23 cellular contexts compared by ENCODE assay signal in the genomic region with DNA sequence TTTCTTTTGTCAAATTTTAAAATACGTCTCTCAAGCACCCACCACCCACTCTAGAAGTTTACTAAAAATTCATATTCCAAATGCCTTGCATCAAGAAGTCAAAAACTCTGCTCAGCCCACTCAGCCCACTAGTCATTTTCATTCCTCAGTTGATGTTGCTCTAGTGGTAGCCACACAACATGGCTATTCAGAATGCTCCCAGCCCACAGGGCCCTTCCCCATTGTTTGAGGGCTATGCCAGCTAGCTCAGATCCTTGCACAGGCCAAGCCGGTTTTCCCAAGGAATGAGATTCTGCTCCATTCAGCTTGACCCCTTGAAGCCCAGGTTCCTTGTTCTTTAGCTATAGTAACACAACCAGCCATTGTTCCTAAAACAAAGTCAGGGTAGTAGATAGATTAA.
"Had no signal": no experiment of that assay in that cellular context is flagged by ENCODE, and none has a peak within 500 bp of the region (broad histone marks: within the 10 kb centered on the region; RNA-seq: fewer than 3 reads in every experiment).

No MANE protein-coding gene starts in this region.

- H3K27me3 Mint-ChIP-seq: dendritic cell treated with granulocyte-macrophage colony-stimulating factor and Interleukin-4, amounts not matched to agents 40 ng/mL and 50 ng/mL, for 4 days had no signal

- DNase-seq: colonic mucosa; cortex of kidney; effector CD8-positive, alpha-beta T cell; effector memory CD8-positive, alpha-beta T cell; endodermal cell; erythroblast; esophagus squamous epithelium; foreskin fibroblast; foreskin melanocyte; gastrocnemius medialis; glutamatergic neuron; head of caudate nucleus; heart right ventricle; hippocampal formation; left cardiac atrium; left lung; left ventricle myocardium superior; lower lobe of right lung; mesenchymal stem cell; midbrain had no signal

- H3K9me3 ChIP-seq: colonic mucosa, esophagus squamous epithelium, gastrocnemius medialis, heart right ventricle, left lung, lower lobe of right lung had no signal

- H3K9me3 Mint-ChIP-seq: dendritic cell treated with granulocyte-macrophage colony-stimulating factor and Interleukin-4, amounts not matched to agents 40 ng/mL and 50 ng/mL, for 4 days; effector memory CD8-positive, alpha-beta T cell; endodermal cell had no signal

- ATAC-seq: effector memory CD8-positive, alpha-beta T cell; esophagus mucosa; gastrocnemius medialis; heart right ventricle; left cardiac atrium; left lung; left ventricle myocardium superior; lower lobe of right lung had no signal

- H3K27ac ChIP-seq: colonic mucosa, epithelial cell of prostate, esophagus squamous epithelium, gastrocnemius medialis, heart right ventricle, left lung, lower lobe of right lung had no signal

- H3K36me3 ChIP-seq: colonic mucosa, esophagus squamous epithelium, gastrocnemius medialis, heart right ventricle, left lung, lower lobe of right lung had no signal

- H3K27me3 ChIP-seq: colonic mucosa, esophagus squamous epithelium, gastrocnemius medialis, heart right ventricle, left lung had no signal

- H3K4me1 ChIP-seq: colonic mucosa, esophagus squamous epithelium, gastrocnemius medialis, heart right ventricle, left lung, lower lobe of right lung had no signal

- H3K27ac Mint-ChIP-seq: dendritic cell treated with granulocyte-macrophage colony-stimulating factor and Interleukin-4, amounts not matched to agents 40 ng/mL and 50 ng/mL, for 4 days; effector memory CD8-positive, alpha-beta T cell; endodermal cell had no signal

- H3K4me3 Mint-ChIP-seq: dendritic cell treated with granulocyte-macrophage colony-stimulating factor and Interleukin-4, amounts not matched to agents 40 ng/mL and 50 ng/mL, for 4 days; effector memory CD8-positive, alpha-beta T cell; endodermal cell had no signal

- H3K4me3 ChIP-seq: colonic mucosa, esophagus squamous epithelium, gastrocnemius medialis, heart right ventricle, left lung, lower lobe of right lung had no signal
